1 cellular context compared by ENCODE assay signal in the genomic region with DNA sequence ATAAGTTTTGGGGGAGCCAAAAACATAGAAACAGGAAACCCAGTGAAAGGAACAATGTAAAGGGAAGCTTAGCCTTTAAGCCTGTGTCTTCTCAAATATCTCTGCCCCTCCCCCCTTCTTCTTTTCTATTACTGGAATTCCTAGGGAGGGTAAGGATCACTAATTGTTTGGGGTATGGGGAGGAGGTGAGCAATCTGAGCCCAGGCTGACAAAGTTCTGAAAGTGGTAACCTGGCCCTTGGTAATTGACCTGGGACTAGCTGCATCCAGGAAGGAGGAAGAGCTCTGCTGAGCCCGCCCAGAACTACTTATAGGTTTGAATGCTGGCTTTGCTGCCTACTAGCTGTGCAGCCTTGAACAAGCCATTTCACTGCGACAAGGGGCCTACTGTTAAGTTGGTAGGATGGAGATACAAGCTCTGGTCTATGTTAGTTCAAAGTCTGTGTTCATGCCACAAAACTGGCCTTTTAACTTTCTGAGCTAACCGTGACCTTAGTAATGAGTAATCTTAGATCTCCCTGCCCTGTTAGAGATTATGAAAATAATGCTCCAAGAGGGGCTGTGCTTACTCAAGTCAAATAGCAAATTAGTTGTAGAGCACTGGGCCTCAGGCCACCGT.
TF ChIP-seq lines count a peak whose summit lies in the region.

No MANE protein-coding gene starts in this region.

TF ChIP-seq in HepG2, 621 proteins besides CTCF, POLR2A, EP300 and RAD21 (continued from another document):
- TF ChIP-seq AGO1 (IDR thresholded peaks at IDR 0.05; ENCODE audit: low read depth, low read length, poor library complexity, severe bottlenecking) (no peak), YEATS4 (CRISPR knock-in tag; IDR thresholded peaks at IDR 0.05; ENCODE audit: borderline replicate concordance) (no peak), ZFP62 (CRISPR knock-in tag; IDR thresholded peaks at IDR 0.05) (no peak), KLF12 (CRISPR knock-in tag; IDR thresholded peaks at IDR 0.05; ENCODE audit: borderline replicate concordance) (no peak), POGZ (CRISPR knock-in tag; IDR thresholded peaks at IDR 0.05) (no peak), TAF15 (IDR thresholded peaks at IDR 0.05; ENCODE audit: low read depth, low read length, poor library complexity, severe bottlenecking) (no peak), TCF7L2 (IDR thresholded peaks at IDR 0.05; ENCODE audit: low read depth, low read length) (no peak), DMAP1 (CRISPR knock-in tag; IDR thresholded peaks at IDR 0.05) (no peak), SOX5 (CRISPR knock-in tag; IDR thresholded peaks at IDR 0.05; ENCODE audit: borderline replicate concordance) (peak; percentile 29; the same call in 1 of the 2 replicates), KMT2A (CRISPR knock-in tag; IDR thresholded peaks at IDR 0.05) (no peak), ATM (IDR thresholded peaks at IDR 0.05; ENCODE audit: borderline replicate concordance) (no peak), ZNF567 (CRISPR knock-in tag; IDR thresholded peaks at IDR 0.05; ENCODE audit: borderline replicate concordance) (no peak), CBFB (CRISPR knock-in tag; IDR thresholded peaks at IDR 0.05) (no peak), ZNF331 (CRISPR knock-in tag; IDR thresholded peaks at IDR 0.05) (no peak), PHF8 (CRISPR knock-in tag; IDR thresholded peaks at IDR 0.05) (no peak)
- TF ChIP-seq, protein P1, sequence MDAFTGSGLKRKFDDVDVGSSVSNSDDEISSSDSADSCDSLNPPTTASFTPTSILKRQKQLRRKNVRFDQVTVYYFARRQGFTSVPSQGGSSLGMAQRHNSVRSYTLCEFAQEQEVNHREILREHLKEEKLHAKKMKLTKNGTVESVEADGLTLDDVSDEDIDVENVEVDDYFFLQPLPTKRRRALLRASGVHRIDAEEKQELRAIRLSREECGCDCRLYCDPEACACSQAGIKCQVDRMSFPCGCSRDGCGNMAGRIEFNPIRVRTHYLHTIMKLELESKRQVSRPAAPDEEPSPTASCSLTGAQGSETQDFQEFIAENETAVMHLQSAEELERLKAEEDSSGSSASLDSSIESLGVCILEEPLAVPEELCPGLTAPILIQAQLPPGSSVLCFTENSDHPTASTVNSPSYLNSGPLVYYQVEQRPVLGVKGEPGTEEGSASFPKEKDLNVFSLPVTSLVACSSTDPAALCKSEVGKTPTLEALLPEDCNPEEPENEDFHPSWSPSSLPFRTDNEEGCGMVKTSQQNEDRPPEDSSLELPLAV (CRISPR knock-in tag; conservative IDR thresholded peaks at IDR 0.05; ENCODE audit: low read depth), result no peak
- TF ChIP-seq, protein P2, sequence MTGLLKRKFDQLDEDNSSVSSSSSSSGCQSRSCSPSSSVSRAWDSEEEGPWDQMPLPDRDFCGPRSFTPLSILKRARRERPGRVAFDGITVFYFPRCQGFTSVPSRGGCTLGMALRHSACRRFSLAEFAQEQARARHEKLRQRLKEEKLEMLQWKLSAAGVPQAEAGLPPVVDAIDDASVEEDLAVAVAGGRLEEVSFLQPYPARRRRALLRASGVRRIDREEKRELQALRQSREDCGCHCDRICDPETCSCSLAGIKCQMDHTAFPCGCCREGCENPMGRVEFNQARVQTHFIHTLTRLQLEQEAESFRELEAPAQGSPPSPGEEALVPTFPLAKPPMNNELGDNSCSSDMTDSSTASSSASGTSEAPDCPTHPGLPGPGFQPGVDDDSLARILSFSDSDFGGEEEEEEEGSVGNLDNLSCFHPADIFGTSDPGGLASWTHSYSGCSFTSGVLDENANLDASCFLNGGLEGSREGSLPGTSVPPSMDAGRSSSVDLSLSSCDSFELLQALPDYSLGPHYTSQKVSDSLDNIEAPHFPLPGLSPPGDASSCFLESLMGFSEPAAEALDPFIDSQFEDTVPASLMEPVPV (CRISPR knock-in tag; IDR thresholded peaks at IDR 0.05), result no peak
- TF ChIP-seq, protein P3, sequence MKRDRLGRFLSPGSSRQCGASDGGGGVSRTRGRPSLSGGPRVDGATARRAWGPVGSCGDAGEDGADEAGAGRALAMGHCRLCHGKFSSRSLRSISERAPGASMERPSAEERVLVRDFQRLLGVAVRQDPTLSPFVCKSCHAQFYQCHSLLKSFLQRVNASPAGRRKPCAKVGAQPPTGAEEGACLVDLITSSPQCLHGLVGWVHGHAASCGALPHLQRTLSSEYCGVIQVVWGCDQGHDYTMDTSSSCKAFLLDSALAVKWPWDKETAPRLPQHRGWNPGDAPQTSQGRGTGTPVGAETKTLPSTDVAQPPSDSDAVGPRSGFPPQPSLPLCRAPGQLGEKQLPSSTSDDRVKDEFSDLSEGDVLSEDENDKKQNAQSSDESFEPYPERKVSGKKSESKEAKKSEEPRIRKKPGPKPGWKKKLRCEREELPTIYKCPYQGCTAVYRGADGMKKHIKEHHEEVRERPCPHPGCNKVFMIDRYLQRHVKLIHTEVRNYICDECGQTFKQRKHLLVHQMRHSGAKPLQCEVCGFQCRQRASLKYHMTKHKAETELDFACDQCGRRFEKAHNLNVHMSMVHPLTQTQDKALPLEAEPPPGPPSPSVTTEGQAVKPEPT (CRISPR knock-in tag; IDR thresholded peaks at IDR 0.05; ENCODE audit: low read depth), result no peak
- TF ChIP-seq, protein P4, sequence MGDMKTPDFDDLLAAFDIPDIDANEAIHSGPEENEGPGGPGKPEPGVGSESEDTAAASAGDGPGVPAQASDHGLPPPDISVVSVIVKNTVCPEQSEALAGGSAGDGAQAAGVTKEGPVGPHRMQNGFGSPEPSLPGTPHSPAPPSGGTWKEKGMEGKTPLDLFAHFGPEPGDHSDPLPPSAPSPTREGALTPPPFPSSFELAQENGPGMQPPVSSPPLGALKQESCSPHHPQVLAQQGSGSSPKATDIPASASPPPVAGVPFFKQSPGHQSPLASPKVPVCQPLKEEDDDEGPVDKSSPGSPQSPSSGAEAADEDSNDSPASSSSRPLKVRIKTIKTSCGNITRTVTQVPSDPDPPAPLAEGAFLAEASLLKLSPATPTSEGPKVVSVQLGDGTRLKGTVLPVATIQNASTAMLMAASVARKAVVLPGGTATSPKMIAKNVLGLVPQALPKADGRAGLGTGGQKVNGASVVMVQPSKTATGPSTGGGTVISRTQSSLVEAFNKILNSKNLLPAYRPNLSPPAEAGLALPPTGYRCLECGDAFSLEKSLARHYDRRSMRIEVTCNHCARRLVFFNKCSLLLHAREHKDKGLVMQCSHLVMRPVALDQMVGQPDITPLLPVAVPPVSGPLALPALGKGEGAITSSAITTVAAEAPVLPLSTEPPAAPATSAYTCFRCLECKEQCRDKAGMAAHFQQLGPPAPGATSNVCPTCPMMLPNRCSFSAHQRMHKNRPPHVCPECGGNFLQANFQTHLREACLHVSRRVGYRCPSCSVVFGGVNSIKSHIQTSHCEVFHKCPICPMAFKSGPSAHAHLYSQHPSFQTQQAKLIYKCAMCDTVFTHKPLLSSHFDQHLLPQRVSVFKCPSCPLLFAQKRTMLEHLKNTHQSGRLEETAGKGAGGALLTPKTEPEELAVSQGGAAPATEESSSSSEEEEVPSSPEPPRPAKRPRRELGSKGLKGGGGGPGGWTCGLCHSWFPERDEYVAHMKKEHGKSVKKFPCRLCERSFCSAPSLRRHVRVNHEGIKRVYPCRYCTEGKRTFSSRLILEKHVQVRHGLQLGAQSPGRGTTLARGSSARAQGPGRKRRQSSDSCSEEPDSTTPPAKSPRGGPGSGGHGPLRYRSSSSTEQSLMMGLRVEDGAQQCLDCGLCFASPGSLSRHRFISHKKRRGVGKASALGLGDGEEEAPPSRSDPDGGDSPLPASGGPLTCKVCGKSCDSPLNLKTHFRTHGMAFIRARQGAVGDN (CRISPR knock-in tag; IDR thresholded peaks at IDR 0.05), result no peak
- TF ChIP-seq, protein P5, sequence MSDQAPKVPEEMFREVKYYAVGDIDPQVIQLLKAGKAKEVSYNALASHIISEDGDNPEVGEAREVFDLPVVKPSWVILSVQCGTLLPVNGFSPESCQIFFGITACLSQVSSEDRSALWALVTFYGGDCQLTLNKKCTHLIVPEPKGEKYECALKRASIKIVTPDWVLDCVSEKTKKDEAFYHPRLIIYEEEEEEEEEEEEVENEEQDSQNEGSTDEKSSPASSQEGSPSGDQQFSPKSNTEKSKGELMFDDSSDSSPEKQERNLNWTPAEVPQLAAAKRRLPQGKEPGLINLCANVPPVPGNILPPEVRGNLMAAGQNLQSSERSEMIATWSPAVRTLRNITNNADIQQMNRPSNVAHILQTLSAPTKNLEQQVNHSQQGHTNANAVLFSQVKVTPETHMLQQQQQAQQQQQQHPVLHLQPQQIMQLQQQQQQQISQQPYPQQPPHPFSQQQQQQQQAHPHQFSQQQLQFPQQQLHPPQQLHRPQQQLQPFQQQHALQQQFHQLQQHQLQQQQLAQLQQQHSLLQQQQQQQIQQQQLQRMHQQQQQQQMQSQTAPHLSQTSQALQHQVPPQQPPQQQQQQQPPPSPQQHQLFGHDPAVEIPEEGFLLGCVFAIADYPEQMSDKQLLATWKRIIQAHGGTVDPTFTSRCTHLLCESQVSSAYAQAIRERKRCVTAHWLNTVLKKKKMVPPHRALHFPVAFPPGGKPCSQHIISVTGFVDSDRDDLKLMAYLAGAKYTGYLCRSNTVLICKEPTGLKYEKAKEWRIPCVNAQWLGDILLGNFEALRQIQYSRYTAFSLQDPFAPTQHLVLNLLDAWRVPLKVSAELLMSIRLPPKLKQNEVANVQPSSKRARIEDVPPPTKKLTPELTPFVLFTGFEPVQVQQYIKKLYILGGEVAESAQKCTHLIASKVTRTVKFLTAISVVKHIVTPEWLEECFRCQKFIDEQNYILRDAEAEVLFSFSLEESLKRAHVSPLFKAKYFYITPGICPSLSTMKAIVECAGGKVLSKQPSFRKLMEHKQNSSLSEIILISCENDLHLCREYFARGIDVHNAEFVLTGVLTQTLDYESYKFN (CRISPR knock-in tag; conservative IDR thresholded peaks at IDR 0.05), result peak; percentile 77
- TF ChIP-seq, protein P6, sequence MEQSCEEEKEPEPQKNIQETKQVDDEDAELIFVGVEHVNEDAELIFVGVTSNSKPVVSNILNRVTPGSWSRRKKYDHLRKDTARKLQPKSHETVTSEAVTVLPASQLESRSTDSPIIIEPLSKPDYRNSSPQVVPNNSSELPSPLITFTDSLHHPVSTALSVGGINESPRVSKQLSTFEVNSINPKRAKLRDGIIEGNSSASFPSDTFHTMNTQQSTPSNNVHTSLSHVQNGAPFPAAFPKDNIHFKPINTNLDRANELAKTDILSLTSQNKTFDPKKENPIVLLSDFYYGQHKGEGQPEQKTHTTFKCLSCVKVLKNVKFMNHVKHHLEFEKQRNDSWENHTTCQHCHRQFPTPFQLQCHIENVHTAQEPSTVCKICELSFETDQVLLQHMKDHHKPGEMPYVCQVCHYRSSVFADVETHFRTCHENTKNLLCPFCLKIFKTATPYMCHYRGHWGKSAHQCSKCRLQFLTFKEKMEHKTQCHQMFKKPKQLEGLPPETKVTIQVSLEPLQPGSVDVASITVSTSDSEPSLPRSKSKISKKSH (CRISPR knock-in tag; IDR thresholded peaks at IDR 0.05; ENCODE audit: borderline replicate concordance), result no peak
- TF ChIP-seq, protein P7, sequence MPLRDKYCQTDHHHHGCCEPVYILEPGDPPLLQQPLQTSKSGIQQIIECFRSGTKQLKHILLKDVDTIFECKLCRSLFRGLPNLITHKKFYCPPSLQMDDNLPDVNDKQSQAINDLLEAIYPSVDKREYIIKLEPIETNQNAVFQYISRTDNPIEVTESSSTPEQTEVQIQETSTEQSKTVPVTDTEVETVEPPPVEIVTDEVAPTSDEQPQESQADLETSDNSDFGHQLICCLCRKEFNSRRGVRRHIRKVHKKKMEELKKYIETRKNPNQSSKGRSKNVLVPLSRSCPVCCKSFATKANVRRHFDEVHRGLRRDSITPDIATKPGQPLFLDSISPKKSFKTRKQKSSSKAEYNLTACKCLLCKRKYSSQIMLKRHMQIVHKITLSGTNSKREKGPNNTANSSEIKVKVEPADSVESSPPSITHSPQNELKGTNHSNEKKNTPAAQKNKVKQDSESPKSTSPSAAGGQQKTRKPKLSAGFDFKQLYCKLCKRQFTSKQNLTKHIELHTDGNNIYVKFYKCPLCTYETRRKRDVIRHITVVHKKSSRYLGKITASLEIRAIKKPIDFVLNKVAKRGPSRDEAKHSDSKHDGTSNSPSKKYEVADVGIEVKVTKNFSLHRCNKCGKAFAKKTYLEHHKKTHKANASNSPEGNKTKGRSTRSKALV (CRISPR knock-in tag; IDR thresholded peaks at IDR 0.05), result no peak
